Comparison of ENCODE assay signal across 15 cellular contexts in the genomic region with DNA sequence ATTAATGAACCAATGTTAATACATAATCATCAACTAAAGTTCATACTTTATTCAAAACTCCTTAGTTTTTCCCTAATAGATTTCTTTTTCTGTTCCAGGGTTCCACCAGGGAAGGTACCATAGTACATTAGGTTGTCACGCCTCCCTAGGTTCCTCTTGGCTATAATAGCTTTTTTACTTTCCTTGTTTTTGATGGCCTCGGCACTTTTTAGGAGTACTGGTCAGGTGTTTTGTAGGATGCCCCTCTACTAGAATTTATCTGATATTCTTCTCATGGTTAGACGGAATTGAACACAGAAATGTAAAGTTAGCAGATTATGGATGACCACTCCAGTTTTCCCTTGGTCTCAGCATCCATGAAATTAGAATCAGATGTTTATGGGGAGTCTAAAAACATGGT. TPM values are rescaled to one million over a fixed set of nuclear protein-coding genes. Genes with fewer than 3 reads are reported as not detected.
A peak's percentile ranks its signal among the peaks of the same experiment; 100 is the strongest.
DNase-seq lines count a peak whose midpoint lies in the region; ATAC-seq and TF ChIP-seq lines count a peak whose summit lies in the region.
"Had no signal": no experiment of that assay in that cellular context is flagged by ENCODE, and none has a peak within 500 bp of the region (broad histone marks: within the 10 kb centered on the region; RNA-seq: fewer than 3 reads in every experiment).

No MANE protein-coding gene starts in this region.

- no peaks in the 10 kb centered on the region for H3K36me3 Mint-ChIP-seq in progenitor cell of endocrine pancreas (ENCODE audit: insufficient read depth)
- H3K36me3 Mint-ChIP-seq in activated T-helper 2 cell treated with anti-CD3 and anti-CD28 coated beads, Interferon-gamma antibody, Interleukin-2, Interleukin-4, amounts not matched to agents 10 μg/mL and 5 μg/mL and 100 μg/mL, durations not matched to agents 14 hours and 24 hours and 36 hours (ENCODE audit: low read depth): no peaks in the 10 kb centered on the region
- H3K36me3 Mint-ChIP-seq in activated CD4-positive, alpha-beta memory T cell treated with anti-CD3 and anti-CD28 coated beads, Interleukin-2, amount 10 ng/mL, durations not matched to agents 7 days and 5 days (ENCODE audit: low read depth): no peaks in the 10 kb centered on the region

- H3K27me3 Mint-ChIP-seq in progenitor cell of endocrine pancreas: no peaks in the 10 kb centered on the region
- H3K27me3 Mint-ChIP-seq in activated T-helper 2 cell treated with anti-CD3 and anti-CD28 coated beads, Interferon-gamma antibody, Interleukin-2, Interleukin-4, amounts not matched to agents 10 μg/mL and 5 μg/mL and 100 μg/mL, durations not matched to agents 14 hours and 24 hours and 36 hours (ENCODE audit: low read depth): peaks cover 11% of the 10 kb centered on the region
- H3K27me3 Mint-ChIP-seq in activated CD4-positive, alpha-beta memory T cell treated with anti-CD3 and anti-CD28 coated beads, Interleukin-2, amount 10 ng/mL, durations not matched to agents 7 days and 5 days: peaks cover 14% of the 10 kb centered on the region

- H3K27ac ChIP-seq in A673 (ENCODE audit: low read depth, low read length, poor library complexity, severe bottlenecking) (peak overlapping the region; percentile 73), RWPE1 (peak overlapping the region; percentile 63), esophagus squamous epithelium (peak overlapping the region; percentile 62 to 94 (median 87))

- no peak for TF ChIP-seq POLR2A in esophagus squamous epithelium (IDR thresholded peaks at IDR 0.05)

- BruUV-seq in A673 (replicated peaks; lab: Mats Ljungman, UMichigan): no TSS peak

- no peak for DNase-seq in A673 (ENCODE audit: low spot score)
- no peak for DNase-seq in RWPE1 (ENCODE audit: low spot score)
- no peak for DNase-seq in esophagus squamous epithelium (lab: John Stamatoyannopoulos, UW)
- no peak for DNase-seq in progenitor cell of endocrine pancreas (ENCODE audit: low spot score, unreplicated experiment)
- no peak for DNase-seq in activated T-helper 2 cell treated with anti-CD3 and anti-CD28 coated beads, Interferon-gamma antibody, Interleukin-2, Interleukin-4, amounts not matched to agents 10 μg/mL and 5 μg/mL and 100 μg/mL, durations not matched to agents 14 hours and 24 hours and 36 hours (ENCODE audit: low spot score)
- no peak for DNase-seq in activated CD4-positive, alpha-beta memory T cell treated with anti-CD3 and anti-CD28 coated beads, Interleukin-2, amount 10 ng/mL, durations not matched to agents 7 days and 5 days
- DNase-seq in mucosa of gallbladder (ENCODE audit: low spot score): no peak
- DNase-seq: activated effector memory CD4-positive, alpha-beta T cell treated with anti-CD3 and anti-CD28 coated beads, Interleukin-2, amount 50 U/mL, for 16 hours; dorsolateral prefrontal cortex; NCI-H1417; NCI-H446; ovary; stimulated activated CD4-positive, alpha-beta T cell treated with anti-CD3 and anti-CD28 coated beads, Interleukin-15, amount 100 ng/mL, for 24 hours had no signal

- no peaks in the 10 kb centered on the region for H3K36me3 ChIP-seq in A673 (ENCODE audit: insufficient read depth, low read length, poor library complexity, severe bottlenecking)
- H3K36me3 ChIP-seq in esophagus squamous epithelium: no peaks in the 10 kb centered on the region
- H3K36me3 ChIP-seq: ovary had no signal

- H3K27me3 ChIP-seq in A673 (replicated peaks; ENCODE audit: insufficient read depth, low read depth, low read length, poor library complexity) (no peaks in the 10 kb centered on the region), esophagus squamous epithelium (no peaks in the 10 kb centered on the region)
- H3K27me3 ChIP-seq: ovary had no signal

- H3K27ac Mint-ChIP-seq in progenitor cell of endocrine pancreas: peak overlapping the region; percentile 88
- no peak overlapping the region for H3K27ac Mint-ChIP-seq in activated T-helper 2 cell treated with anti-CD3 and anti-CD28 coated beads, Interferon-gamma antibody, Interleukin-2, Interleukin-4, amounts not matched to agents 10 μg/mL and 5 μg/mL and 100 μg/mL, durations not matched to agents 14 hours and 24 hours and 36 hours
- H3K27ac Mint-ChIP-seq in activated CD4-positive, alpha-beta memory T cell treated with anti-CD3 and anti-CD28 coated beads, Interleukin-2, amount 10 ng/mL, durations not matched to agents 7 days and 5 days: no peak overlapping the region

- H3K4me3 ChIP-seq in A673 (ENCODE audit: low read depth, low read length, poor library complexity, severe bottlenecking) (no peak overlapping the region), esophagus squamous epithelium (no peak overlapping the region)
- H3K4me3 ChIP-seq: dorsolateral prefrontal cortex, ovary had no signal

- intact Hi-C loops in A673 (cut with micrococcal nuclease; ENCODE audit: unreplicated experiment) (loop anchor here (10.0 kb wide), 2 partner anchors 183 to 263 kb away; partner anchors contain the start of gene TEAD1), esophagus squamous epithelium (cut with DNase I) (no loop called here)
- intact Hi-C loops in activated T-helper 2 cell treated with anti-CD3 and anti-CD28 coated beads, Interferon-gamma antibody, Interleukin-2, Interleukin-4, amounts not matched to agents 10 μg/mL and 5 μg/mL and 100 μg/mL, durations not matched to agents 14 hours and 24 hours and 36 hours (cut with micrococcal nuclease): no loop called here

- peaks cover 7% of the 10 kb centered on the region for H3K4me1 Mint-ChIP-seq in progenitor cell of endocrine pancreas (ENCODE audit: low read depth)
- H3K4me1 Mint-ChIP-seq in activated T-helper 2 cell treated with anti-CD3 and anti-CD28 coated beads, Interferon-gamma antibody, Interleukin-2, Interleukin-4, amounts not matched to agents 10 μg/mL and 5 μg/mL and 100 μg/mL, durations not matched to agents 14 hours and 24 hours and 36 hours (ENCODE audit: low read depth): no peaks in the 10 kb centered on the region
- H3K4me1 Mint-ChIP-seq in activated CD4-positive, alpha-beta memory T cell treated with anti-CD3 and anti-CD28 coated beads, Interleukin-2, amount 10 ng/mL, durations not matched to agents 7 days and 5 days: no peaks in the 10 kb centered on the region

- no peaks in the 10 kb centered on the region for H3K9me3 ChIP-seq in A673 (ENCODE audit: low read depth, low read length, poor library complexity, severe bottlenecking)
- no peaks in the 10 kb centered on the region for H3K9me3 ChIP-seq in esophagus squamous epithelium
- H3K9me3 ChIP-seq: ovary had no signal

- POLR2A ChIA-PET in A673 (lab: Charles Lee; ENCODE audit: low non-redundant PET) (no interaction called here), RWPE1 (lab: Yijun Ruan, JAX; ENCODE audit: low non-redundant PET) (no interaction called here)
- POLR2A ChIA-PET in activated CD4-positive, alpha-beta memory T cell treated with anti-CD3 and anti-CD28 coated beads, Interleukin-2, amount 10 ng/mL, durations not matched to agents 7 days and 5 days (lab: Charles Lee): no interaction called here

- H3K4me1 ChIP-seq in A673 (ENCODE audit: insufficient read depth, low read length, poor library complexity, severe bottlenecking) (peaks cover 47% of the 10 kb centered on the region), esophagus squamous epithelium (peaks cover 5 to 79% (median 24%) of the 10 kb centered on the region in 3 donors)

- ATAC-seq in activated CD4-positive, CD25-positive, alpha-beta regulatory T cell treated with anti-CD3 and anti-CD28 coated beads, Interleukin-2, amount 50 U/mL, for 24 hours: no peak

- TF ChIP-seq CTCF in A673 (conservative IDR thresholded peaks at IDR 0.05; ENCODE audit: low read depth, low read length) (no peak), RWPE1 (conservative IDR thresholded peaks at IDR 0.05; ENCODE audit: low read depth) (no peak), esophagus squamous epithelium (IDR thresholded peaks at IDR 0.05) (no peak), progenitor cell of endocrine pancreas (IDR thresholded peaks at IDR 0.05; ENCODE audit: unreplicated experiment) (no peak)

- H3K4me3 Mint-ChIP-seq in progenitor cell of endocrine pancreas (ENCODE audit: low read depth): no peak overlapping the region
- H3K4me3 Mint-ChIP-seq in activated T-helper 2 cell treated with anti-CD3 and anti-CD28 coated beads, Interferon-gamma antibody, Interleukin-2, Interleukin-4, amounts not matched to agents 10 μg/mL and 5 μg/mL and 100 μg/mL, durations not matched to agents 14 hours and 24 hours and 36 hours (ENCODE audit: low read depth): no peak overlapping the region
- H3K4me3 Mint-ChIP-seq in activated CD4-positive, alpha-beta memory T cell treated with anti-CD3 and anti-CD28 coated beads, Interleukin-2, amount 10 ng/mL, durations not matched to agents 7 days and 5 days: no peak overlapping the region
- H3K4me3 Mint-ChIP-seq: H9 had no signal

- CTCF ChIA-PET in A673 (lab: Charles Lee): no interaction called here
- CTCF ChIA-PET in RWPE1 (lab: Yijun Ruan, JAX): interaction anchor here (0.6 to 1.0 kb wide), 2 partner anchors 8 to 175 kb away, joined by 3 to 4 read pairs; no protein-coding TSS in a partner anchor
- CTCF ChIA-PET in activated CD4-positive, alpha-beta memory T cell treated with anti-CD3 and anti-CD28 coated beads, Interleukin-2, amount 10 ng/mL, durations not matched to agents 7 days and 5 days (lab: Charles Lee): interaction anchor here (1.1 to 2.0 kb wide), 2 partner anchors 81 to 478 kb away, joined by 4 to 8 read pairs; no protein-coding TSS in a partner anchor

- no peaks in the 10 kb centered on the region for H3K9me3 Mint-ChIP-seq in progenitor cell of endocrine pancreas (ENCODE audit: low read depth)
- no peaks in the 10 kb centered on the region for H3K9me3 Mint-ChIP-seq in activated T-helper 2 cell treated with anti-CD3 and anti-CD28 coated beads, Interferon-gamma antibody, Interleukin-2, Interleukin-4, amounts not matched to agents 10 μg/mL and 5 μg/mL and 100 μg/mL, durations not matched to agents 14 hours and 24 hours and 36 hours
- no peaks in the 10 kb centered on the region for H3K9me3 Mint-ChIP-seq in activated CD4-positive, alpha-beta memory T cell treated with anti-CD3 and anti-CD28 coated beads, Interleukin-2, amount 10 ng/mL, durations not matched to agents 7 days and 5 days
- H3K9me3 Mint-ChIP-seq: H9 had no signal

- WGBS in esophagus squamous epithelium, 2 donors: 78 to 88% methylated on average over 3 of the region's 3 CpGs

RNA-seq across cellular contexts. Expression of gene PARVA, which starts 34.0 kb away (rescaled TPM):
- 15.2 and 17.4 TPM in 2 replicates for total RNA-seq in A673 (2021)
- total RNA-seq in esophagus squamous epithelium: 10 to 100 TPM in 3 of 4 donors, 1 to 10 TPM in 1; 8.6 to 66.9 (median 16.2) TPM
- 49.3 and 50.2 TPM in 2 replicates for total RNA-seq in progenitor cell of endocrine pancreas
- not detected in 2 replicates for total RNA-seq in activated T-helper 2 cell treated with anti-CD3 and anti-CD28 coated beads, Interferon-gamma antibody, Interleukin-2, Interleukin-4, amounts not matched to agents 10 μg/mL and 5 μg/mL and 100 μg/mL, durations not matched to agents 14 hours and 24 hours and 36 hours
- under 1 TPM; 0.10 to 0.18 TPM for total RNA-seq in activated CD4-positive, alpha-beta memory T cell treated with anti-CD3 and anti-CD28 coated beads, Interleukin-2, amount 10 ng/mL, durations not matched to agents 7 days and 5 days
- total RNA-seq in mucosa of gallbladder: 105 TPM
